ENCODE assay signal across 8 cellular contexts in genomic region chr4:128461300-128462103, GRCh38.
DNase-seq lines count a peak whose midpoint lies in the region; ATAC-seq lines count a peak whose summit lies in the region.

No MANE protein-coding gene starts in this region.

- DNase-seq in MG63 (peak; percentile 71), epithelial cell of prostate (ENCODE audit: low read depth, low spot score) (peak; percentile 24), mesenteric fat pad (ENCODE audit: low spot score) (no peak)
- DNase-seq in activated T-cell treated with anti-CD3 and anti-CD28 coated beads, Interleukin-2, amount 50 U/mL, for 24 hours: no peak
- DNase-seq in activated naive CD4-positive, alpha-beta T cell (lab: John Stamatoyannopoulos, UW): no peak
- DNase-seq in activated T-cell treated with anti-CD3 and anti-CD28 coated beads, Interleukin-2, amount 50 U/mL, for 48 hours: no peak

- no peak overlapping the region for H3K27ac ChIP-seq in epithelial cell of prostate

- H3K27ac Mint-ChIP-seq in activated T-cell treated with anti-CD3 and anti-CD28 coated beads, Interleukin-2, amount 50 U/mL, for 24 hours: no peak overlapping the region

- H3K4me2 ChIP-seq in skeletal muscle satellite cell (ENCODE audit: low read length): peak overlapping the region; percentile 22

- H3K4me3 ChIP-seq in MG63: no peak overlapping the region
- no peak overlapping the region for H3K4me3 ChIP-seq in skeletal muscle satellite cell (ENCODE audit: low read length)

- no peaks in the 10 kb centered on the region for H3K9me3 ChIP-seq in MG63
- H3K9me3 ChIP-seq in skeletal muscle satellite cell (replicated peaks; ENCODE audit: low read length): no peaks in the 10 kb centered on the region

- no peaks in the 10 kb centered on the region for H3K4me1 Mint-ChIP-seq in activated T-cell treated with anti-CD3 and anti-CD28 coated beads, Interleukin-2, amount 50 U/mL, for 24 hours (ENCODE audit: low read depth)

- no peaks in the 10 kb centered on the region for H3K36me3 Mint-ChIP-seq in activated T-cell treated with anti-CD3 and anti-CD28 coated beads, Interleukin-2, amount 50 U/mL, for 24 hours (ENCODE audit: low read depth)

- no peaks in the 10 kb centered on the region for H3K9me3 Mint-ChIP-seq in activated T-cell treated with anti-CD3 and anti-CD28 coated beads, Interleukin-2, amount 50 U/mL, for 24 hours

- ATAC-seq in GM19463 (IDR thresholded peaks at IDR 0.05; ENCODE audit: unreplicated experiment): peak; percentile 62

- H3K27me3 ChIP-seq in MG63: no peaks in the 10 kb centered on the region
- no peaks in the 10 kb centered on the region for H3K27me3 ChIP-seq in skeletal muscle satellite cell (ENCODE audit: control insufficient read depth, insufficient read depth, low read length)

- H3K4me3 Mint-ChIP-seq in activated T-cell treated with anti-CD3 and anti-CD28 coated beads, Interleukin-2, amount 50 U/mL, for 24 hours: no peak overlapping the region

- H3K36me3 ChIP-seq in MG63 (no peaks in the 10 kb centered on the region), skeletal muscle satellite cell (ENCODE audit: insufficient read depth, low read length) (no peaks in the 10 kb centered on the region)

- peak overlapping the region; percentile 0 for H3K9ac ChIP-seq in skeletal muscle satellite cell (ENCODE audit: low read depth, low read length)

- peaks cover 14% of the 10 kb centered on the region for H3K4me1 ChIP-seq in skeletal muscle satellite cell (ENCODE audit: control insufficient read depth, insufficient read depth, low read length)

- H3K27me3 Mint-ChIP-seq in activated T-cell treated with anti-CD3 and anti-CD28 coated beads, Interleukin-2, amount 50 U/mL, for 24 hours: no peaks in the 10 kb centered on the region

Comparison
In these comparisons a context has a peak if more than half of its experiments do, and no peak if none do; other contexts are left out.
1. DNase-seq: peak in MG63 (single experiment) and epithelial cell of prostate (single experiment); none in activated T-cell treated with anti-CD3 and anti-CD28 coated beads, Interleukin-2, amount 50 U/mL, for 24 hours (single experiment), activated naive CD4-positive, alpha-beta T cell (0 of 4), mesenteric fat pad (single experiment) and activated T-cell treated with anti-CD3 and anti-CD28 coated beads, Interleukin-2, amount 50 U/mL, for 48 hours (0 of 2).